Comparison of ENCODE assay signal across 9 cellular contexts in the genomic region with DNA sequence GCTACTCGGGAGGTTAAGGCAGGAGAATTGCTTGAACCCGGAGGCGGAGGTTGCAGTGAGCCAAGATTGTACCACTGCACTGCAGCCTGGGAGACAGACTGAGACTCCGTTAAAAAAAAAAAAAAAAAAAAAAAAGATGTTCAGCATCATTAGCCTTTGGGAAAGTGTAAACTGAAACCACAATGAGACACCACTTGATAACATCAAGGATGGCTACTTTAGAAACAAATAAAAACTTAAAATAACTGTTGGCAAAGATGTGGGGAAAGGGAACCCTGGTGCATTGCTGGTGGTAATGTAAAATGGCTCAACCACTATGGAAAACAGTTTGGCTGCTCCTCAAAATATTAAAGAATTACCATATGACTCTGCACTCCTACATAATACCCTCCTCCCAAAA. TPM values are rescaled to one million over a fixed set of nuclear protein-coding genes. Genes with fewer than 3 reads are reported as not detected.
DNase-seq lines count a peak whose midpoint lies in the region; TF ChIP-seq lines count a peak whose summit lies in the region.
"Had no signal": no experiment of that assay in that cellular context is flagged by ENCODE, and none has a peak within 500 bp of the region (broad histone marks: within the 10 kb centered on the region; RNA-seq: fewer than 3 reads in every experiment).

No MANE protein-coding gene starts in this region.

- peaks cover 4% of the 10 kb centered on the region; the same call in 1 of the 2 replicates for H3F3A ChIP-seq in MM.1S (ENCODE audit: insufficient read depth, low read length)

- peak overlapping the region; percentile 93 for H3K4me3 Mint-ChIP-seq in activated T-cell treated with anti-CD3 and anti-CD28 coated beads, Interleukin-2, amount 50 U/mL, for 24 hours
- peak overlapping the region; percentile 96 for H3K4me3 Mint-ChIP-seq in activated naive CD8-positive, alpha-beta T cell

- H3K9me2 ChIP-seq in MM.1S (replicated peaks; ENCODE audit: insufficient read depth, low read length): no peaks in the 10 kb centered on the region

- no peak overlapping the region for H3K9ac ChIP-seq in MM.1S (ENCODE audit: low read length)

- H3K9me3 Mint-ChIP-seq in activated T-cell treated with anti-CD3 and anti-CD28 coated beads, Interleukin-2, amount 50 U/mL, for 24 hours: peaks cover 8% of the 10 kb centered on the region
- peaks cover 3% of the 10 kb centered on the region for H3K9me3 Mint-ChIP-seq in activated naive CD8-positive, alpha-beta T cell (ENCODE audit: low read depth)

- TF ChIP-seq CTCF in MM.1S (IDR thresholded peaks at IDR 0.05; ENCODE audit: low read length): no peak
- TF ChIP-seq CTCF in GM20000 (IDR thresholded peaks at IDR 0.05; ENCODE audit: extremely low read depth, missing control alignments): no peak

- H3K4me1 ChIP-seq in MM.1S (ENCODE audit: low read length) (no peaks in the 10 kb centered on the region), neuron (ENCODE audit: insufficient read depth, low read length) (peaks cover 3% of the 10 kb centered on the region)
- H3K4me1 ChIP-seq in effector memory CD4-positive, alpha-beta T cell (ENCODE audit: control insufficient read depth, insufficient read depth, low read length, poor library complexity, severe bottlenecking): no peaks in the 10 kb centered on the region

- H3K27ac Mint-ChIP-seq in activated T-cell treated with anti-CD3 and anti-CD28 coated beads, Interleukin-2, amount 50 U/mL, for 24 hours: peak overlapping the region; percentile 61
- H3K27ac Mint-ChIP-seq in activated naive CD8-positive, alpha-beta T cell: peak overlapping the region; percentile 96

- H3K79me2 ChIP-seq in MM.1S (ENCODE audit: low read length): peaks cover 67% of the 10 kb centered on the region

- H3K4me2 ChIP-seq in MM.1S (ENCODE audit: low read depth, low read length): peak overlapping the region; percentile 83; the same call in 1 of the 2 replicates

- peaks cover 2% of the 10 kb centered on the region for H3K27me3 Mint-ChIP-seq in activated T-cell treated with anti-CD3 and anti-CD28 coated beads, Interleukin-2, amount 50 U/mL, for 24 hours
- H3K27me3 Mint-ChIP-seq in activated naive CD8-positive, alpha-beta T cell: no peaks in the 10 kb centered on the region

- H2AFZ ChIP-seq in MM.1S (ENCODE audit: low read length) (no peak overlapping the region), neuron (ENCODE audit: low read depth, low read length) (no peak overlapping the region)

- H3K27me3 ChIP-seq in MM.1S (replicated peaks; ENCODE audit: insufficient read depth, low read length) (no peaks in the 10 kb centered on the region), neuron (ENCODE audit: insufficient read depth, low read length) (no peaks in the 10 kb centered on the region)
- no peaks in the 10 kb centered on the region for H3K27me3 ChIP-seq in effector memory CD4-positive, alpha-beta T cell (replicated peaks; ENCODE audit: control insufficient read depth, insufficient read depth, low read length, poor library complexity, severe bottlenecking)

- H3K9me3 ChIP-seq in MM.1S (replicated peaks; ENCODE audit: insufficient read depth, low read length): no peaks in the 10 kb centered on the region
- H3K9me3 ChIP-seq in neuron (ENCODE audit: low read length): peaks cover 8% of the 10 kb centered on the region
- H3K9me3 ChIP-seq in effector memory CD4-positive, alpha-beta T cell (ENCODE audit: control insufficient read depth, low read length): no peaks in the 10 kb centered on the region

- no peaks in the 10 kb centered on the region for H4K20me1 ChIP-seq in MM.1S (ENCODE audit: insufficient read depth, low read length)

- peaks cover 46% of the 10 kb centered on the region for H3K4me1 Mint-ChIP-seq in activated T-cell treated with anti-CD3 and anti-CD28 coated beads, Interleukin-2, amount 50 U/mL, for 24 hours (ENCODE audit: low read depth)
- H3K4me1 Mint-ChIP-seq in activated naive CD8-positive, alpha-beta T cell (ENCODE audit: low read depth): peaks cover 43% of the 10 kb centered on the region

- DNase-seq in activated T-cell treated with anti-CD3 and anti-CD28 coated beads, Interleukin-2, amount 50 U/mL, for 24 hours: no peak
- DNase-seq in activated T-cell treated with anti-CD3 and anti-CD28 coated beads, Interleukin-2, amount 50 U/mL, for 48 hours: no peak
- DNase-seq in MM.1S (no peak), A172 (ENCODE audit: low spot score) (no peak), GM20000 (ENCODE audit: low spot score) (no peak)
- DNase-seq in effector memory CD4-positive, alpha-beta T cell: no peak
- DNase-seq: activated effector memory CD4-positive, alpha-beta T cell treated with anti-CD3 and anti-CD28 coated beads, Interleukin-2, amount 50 U/mL, for 16 hours had no signal

- H3K27ac ChIP-seq in MM.1S (ENCODE audit: low read length): no peak overlapping the region
- H3K27ac ChIP-seq in effector memory CD4-positive, alpha-beta T cell (ENCODE audit: insufficient read depth, low read length, poor library complexity, severe bottlenecking): no peak overlapping the region

- H3K36me3 Mint-ChIP-seq in activated T-cell treated with anti-CD3 and anti-CD28 coated beads, Interleukin-2, amount 50 U/mL, for 24 hours (ENCODE audit: low read depth): peaks cover 52% of the 10 kb centered on the region
- H3K36me3 Mint-ChIP-seq in activated naive CD8-positive, alpha-beta T cell: peaks cover 17% of the 10 kb centered on the region

- no peak overlapping the region for H3K4me3 ChIP-seq in MM.1S (ENCODE audit: low read length)
- H3K4me3 ChIP-seq in neuron (ENCODE audit: low read length): peak overlapping the region; percentile 63
- H3K4me3 ChIP-seq in effector memory CD4-positive, alpha-beta T cell (ENCODE audit: insufficient read depth, low read depth, low read length, poor library complexity, severe bottlenecking): no peak overlapping the region

- H3K36me3 ChIP-seq in MM.1S (replicated peaks; ENCODE audit: insufficient read depth, low read length) (no peaks in the 10 kb centered on the region), neuron (ENCODE audit: insufficient read depth, low read length) (peaks cover 20% of the 10 kb centered on the region)
- H3K36me3 ChIP-seq in effector memory CD4-positive, alpha-beta T cell (ENCODE audit: control insufficient read depth, insufficient read depth, low read length): peaks cover 12% of the 10 kb centered on the region

RNA-seq across cellular contexts. Expression of a gene that starts 1.9 kb away (rescaled TPM):
- 36.7 and 48.4 TPM in 2 replicates for total RNA-seq in A172 (2014; rRNA removed; shearing (Covaris generic))

RNA-seq across cellular contexts. Expression of a gene that starts 49.3 kb away (rescaled TPM):
- 72.6 and 92.1 TPM in 2 replicates for total RNA-seq in A172 (2014; rRNA removed; shearing (Covaris generic))
